In the genomic region with DNA sequence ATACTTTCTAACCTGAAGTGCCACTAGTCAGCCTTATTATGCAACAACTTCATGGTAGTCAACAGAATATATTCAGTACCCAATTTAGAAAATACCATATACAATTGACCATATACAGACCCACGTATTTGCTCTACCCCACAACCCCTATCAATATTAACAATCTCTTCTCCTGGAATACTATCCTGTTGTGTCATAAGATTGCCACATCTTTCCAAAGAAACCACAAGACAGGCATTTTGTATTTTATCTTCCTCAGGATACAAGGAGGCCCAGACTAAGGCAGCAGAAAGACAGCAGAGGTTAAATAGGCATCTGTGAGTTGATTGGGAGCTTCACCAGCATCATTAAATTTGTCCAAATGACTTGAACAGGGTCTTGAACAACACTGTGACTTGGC, we compare ENCODE assay signal across 1 cellular context.
TF ChIP-seq lines count a peak whose summit lies in the region.

No MANE protein-coding gene starts in this region.

TF ChIP-seq in GM23338, 12 proteins besides CTCF, POLR2A, EP300 and RAD21 (continued from another document):
- TF ChIP-seq, protein P1, sequence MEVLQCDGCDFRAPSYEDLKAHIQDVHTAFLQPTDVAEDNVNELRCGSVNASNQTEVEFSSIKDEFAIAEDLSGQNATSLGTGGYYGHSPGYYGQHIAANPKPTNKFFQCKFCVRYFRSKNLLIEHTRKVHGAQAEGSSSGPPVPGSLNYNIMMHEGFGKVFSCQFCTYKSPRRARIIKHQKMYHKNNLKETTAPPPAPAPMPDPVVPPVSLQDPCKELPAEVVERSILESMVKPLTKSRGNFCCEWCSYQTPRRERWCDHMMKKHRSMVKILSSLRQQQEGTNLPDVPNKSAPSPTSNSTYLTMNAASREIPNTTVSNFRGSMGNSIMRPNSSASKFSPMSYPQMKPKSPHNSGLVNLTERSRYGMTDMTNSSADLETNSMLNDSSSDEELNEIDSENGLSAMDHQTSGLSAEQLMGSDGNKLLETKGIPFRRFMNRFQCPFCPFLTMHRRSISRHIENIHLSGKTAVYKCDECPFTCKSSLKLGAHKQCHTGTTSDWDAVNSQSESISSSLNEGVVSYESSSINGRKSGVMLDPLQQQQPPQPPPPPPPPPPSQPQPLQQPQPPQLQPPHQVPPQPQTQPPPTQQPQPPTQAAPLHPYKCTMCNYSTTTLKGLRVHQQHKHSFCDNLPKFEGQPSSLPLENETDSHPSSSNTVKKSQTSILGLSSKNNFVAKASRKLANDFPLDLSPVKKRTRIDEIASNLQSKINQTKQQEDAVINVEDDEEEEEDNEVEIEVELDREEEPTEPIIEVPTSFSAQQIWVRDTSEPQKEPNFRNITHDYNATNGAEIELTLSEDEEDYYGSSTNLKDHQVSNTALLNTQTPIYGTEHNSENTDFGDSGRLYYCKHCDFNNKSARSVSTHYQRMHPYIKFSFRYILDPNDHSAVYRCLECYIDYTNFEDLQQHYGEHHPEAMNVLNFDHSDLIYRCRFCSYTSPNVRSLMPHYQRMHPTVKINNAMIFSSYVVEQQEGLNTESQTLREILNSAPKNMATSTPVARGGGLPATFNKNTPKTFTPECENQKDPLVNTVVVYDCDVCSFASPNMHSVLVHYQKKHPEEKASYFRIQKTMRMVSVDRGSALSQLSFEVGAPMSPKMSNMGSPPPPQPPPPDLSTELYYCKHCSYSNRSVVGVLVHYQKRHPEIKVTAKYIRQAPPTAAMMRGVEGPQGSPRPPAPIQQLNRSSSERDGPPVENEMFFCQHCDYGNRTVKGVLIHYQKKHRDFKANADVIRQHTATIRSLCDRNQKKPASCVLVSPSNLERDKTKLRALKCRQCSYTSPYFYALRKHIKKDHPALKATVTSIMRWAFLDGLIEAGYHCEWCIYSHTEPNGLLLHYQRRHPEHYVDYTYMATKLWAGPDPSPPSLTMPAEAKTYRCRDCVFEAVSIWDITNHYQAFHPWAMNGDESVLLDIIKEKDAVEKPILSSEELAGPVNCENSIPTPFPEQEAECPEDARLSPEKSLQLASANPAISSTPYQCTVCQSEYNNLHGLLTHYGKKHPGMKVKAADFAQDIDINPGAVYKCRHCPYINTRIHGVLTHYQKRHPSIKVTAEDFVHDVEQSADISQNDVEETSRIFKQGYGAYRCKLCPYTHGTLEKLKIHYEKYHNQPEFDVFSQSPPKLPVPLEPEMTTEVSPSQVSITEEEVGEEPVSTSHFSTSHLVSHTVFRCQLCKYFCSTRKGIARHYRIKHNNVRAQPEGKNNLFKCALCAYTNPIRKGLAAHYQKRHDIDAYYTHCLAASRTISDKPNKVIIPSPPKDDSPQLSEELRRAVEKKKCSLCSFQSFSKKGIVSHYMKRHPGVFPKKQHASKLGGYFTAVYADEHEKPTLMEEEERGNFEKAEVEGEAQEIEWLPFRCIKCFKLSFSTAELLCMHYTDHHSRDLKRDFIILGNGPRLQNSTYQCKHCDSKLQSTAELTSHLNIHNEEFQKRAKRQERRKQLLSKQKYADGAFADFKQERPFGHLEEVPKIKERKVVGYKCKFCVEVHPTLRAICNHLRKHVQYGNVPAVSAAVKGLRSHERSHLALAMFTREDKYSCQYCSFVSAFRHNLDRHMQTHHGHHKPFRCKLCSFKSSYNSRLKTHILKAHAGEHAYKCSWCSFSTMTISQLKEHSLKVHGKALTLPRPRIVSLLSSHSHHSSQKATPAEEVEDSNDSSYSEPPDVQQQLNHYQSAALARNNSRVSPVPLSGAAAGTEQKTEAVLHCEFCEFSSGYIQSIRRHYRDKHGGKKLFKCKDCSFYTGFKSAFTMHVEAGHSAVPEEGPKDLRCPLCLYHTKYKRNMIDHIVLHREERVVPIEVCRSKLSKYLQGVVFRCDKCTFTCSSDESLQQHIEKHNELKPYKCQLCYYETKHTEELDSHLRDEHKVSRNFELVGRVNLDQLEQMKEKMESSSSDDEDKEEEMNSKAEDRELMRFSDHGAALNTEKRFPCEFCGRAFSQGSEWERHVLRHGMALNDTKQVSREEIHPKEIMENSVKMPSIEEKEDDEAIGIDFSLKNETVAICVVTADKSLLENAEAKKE (CRISPR knock-in tag; IDR thresholded peaks at IDR 0.05): no peak
- TF ChIP-seq NANOG (IDR thresholded peaks at IDR 0.05; ENCODE audit: borderline replicate concordance): no peak
- TF ChIP-seq, protein P2, sequence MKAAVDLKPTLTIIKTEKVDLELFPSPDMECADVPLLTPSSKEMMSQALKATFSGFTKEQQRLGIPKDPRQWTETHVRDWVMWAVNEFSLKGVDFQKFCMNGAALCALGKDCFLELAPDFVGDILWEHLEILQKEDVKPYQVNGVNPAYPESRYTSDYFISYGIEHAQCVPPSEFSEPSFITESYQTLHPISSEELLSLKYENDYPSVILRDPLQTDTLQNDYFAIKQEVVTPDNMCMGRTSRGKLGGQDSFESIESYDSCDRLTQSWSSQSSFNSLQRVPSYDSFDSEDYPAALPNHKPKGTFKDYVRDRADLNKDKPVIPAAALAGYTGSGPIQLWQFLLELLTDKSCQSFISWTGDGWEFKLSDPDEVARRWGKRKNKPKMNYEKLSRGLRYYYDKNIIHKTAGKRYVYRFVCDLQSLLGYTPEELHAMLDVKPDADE (IDR thresholded peaks at IDR 0.05): no peak
- TF ChIP-seq, protein P3, sequence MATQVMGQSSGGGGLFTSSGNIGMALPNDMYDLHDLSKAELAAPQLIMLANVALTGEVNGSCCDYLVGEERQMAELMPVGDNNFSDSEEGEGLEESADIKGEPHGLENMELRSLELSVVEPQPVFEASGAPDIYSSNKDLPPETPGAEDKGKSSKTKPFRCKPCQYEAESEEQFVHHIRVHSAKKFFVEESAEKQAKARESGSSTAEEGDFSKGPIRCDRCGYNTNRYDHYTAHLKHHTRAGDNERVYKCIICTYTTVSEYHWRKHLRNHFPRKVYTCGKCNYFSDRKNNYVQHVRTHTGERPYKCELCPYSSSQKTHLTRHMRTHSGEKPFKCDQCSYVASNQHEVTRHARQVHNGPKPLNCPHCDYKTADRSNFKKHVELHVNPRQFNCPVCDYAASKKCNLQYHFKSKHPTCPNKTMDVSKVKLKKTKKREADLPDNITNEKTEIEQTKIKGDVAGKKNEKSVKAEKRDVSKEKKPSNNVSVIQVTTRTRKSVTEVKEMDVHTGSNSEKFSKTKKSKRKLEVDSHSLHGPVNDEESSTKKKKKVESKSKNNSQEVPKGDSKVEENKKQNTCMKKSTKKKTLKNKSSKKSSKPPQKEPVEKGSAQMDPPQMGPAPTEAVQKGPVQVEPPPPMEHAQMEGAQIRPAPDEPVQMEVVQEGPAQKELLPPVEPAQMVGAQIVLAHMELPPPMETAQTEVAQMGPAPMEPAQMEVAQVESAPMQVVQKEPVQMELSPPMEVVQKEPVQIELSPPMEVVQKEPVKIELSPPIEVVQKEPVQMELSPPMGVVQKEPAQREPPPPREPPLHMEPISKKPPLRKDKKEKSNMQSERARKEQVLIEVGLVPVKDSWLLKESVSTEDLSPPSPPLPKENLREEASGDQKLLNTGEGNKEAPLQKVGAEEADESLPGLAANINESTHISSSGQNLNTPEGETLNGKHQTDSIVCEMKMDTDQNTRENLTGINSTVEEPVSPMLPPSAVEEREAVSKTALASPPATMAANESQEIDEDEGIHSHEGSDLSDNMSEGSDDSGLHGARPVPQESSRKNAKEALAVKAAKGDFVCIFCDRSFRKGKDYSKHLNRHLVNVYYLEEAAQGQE (IDR thresholded peaks at IDR 0.05; ENCODE audit: unreplicated experiment): no peak
- TF ChIP-seq JUNB (IDR thresholded peaks at IDR 0.05; ENCODE audit: unreplicated experiment): no peak
- TF ChIP-seq EZH2phosphoT487 (IDR thresholded peaks at IDR 0.05; ENCODE audit: unreplicated experiment): no peak
- no peak for TF ChIP-seq ZNF114 (CRISPR knock-in tag; IDR thresholded peaks at IDR 0.05)
- no peak for TF ChIP-seq POLR2AphosphoS5 (IDR thresholded peaks at IDR 0.05; ENCODE audit: low read depth)
- no peak for TF ChIP-seq ZNF331 (CRISPR knock-in tag; IDR thresholded peaks at IDR 0.05; ENCODE audit: low read depth)
- TF ChIP-seq CREB1 (CRISPR knock-in tag; IDR thresholded peaks at IDR 0.05; ENCODE audit: low read depth): no peak
